In the genomic region with DNA sequence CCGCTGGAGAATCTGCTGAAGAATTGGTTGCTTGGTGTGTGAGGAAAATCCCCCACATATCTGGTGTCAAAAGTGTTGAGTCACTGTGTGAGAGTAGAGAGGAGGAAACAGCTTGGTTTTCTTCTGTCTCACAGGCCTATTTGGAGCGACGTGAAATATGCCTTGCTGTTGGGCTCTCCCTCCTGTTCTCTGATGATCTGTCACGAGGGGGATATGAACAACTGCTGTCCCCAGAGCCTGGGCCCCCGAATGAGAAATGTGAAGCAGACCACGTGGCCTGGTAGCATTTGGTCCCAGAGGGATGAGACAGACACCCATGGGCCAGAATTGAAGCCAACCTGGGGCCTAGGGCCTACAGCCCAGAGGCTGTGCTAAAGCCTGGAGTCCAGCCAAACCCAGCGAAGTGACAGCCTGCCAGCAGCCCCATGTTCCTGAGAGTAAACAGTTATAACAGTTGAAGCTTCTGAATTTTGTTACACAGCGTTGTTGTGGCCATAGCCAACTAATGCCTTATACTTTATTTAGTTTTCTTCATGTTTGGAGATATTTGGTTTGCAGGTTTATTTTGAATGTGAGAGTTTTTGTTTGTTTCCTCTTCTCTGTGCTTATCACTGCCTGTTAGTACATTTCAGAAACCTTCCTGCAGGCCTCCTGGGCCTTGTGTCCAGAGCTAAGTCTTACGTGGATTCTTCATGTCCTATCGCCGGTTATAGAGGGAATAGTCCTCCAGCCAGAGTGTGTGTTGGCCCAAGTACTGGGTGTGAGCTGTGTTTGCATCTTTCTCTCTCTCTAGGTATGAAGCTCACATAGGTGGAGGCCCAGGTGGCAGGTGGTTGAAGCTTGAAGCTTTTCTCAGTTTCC, we compare ENCODE assay signal across 1 cellular context.
A peak's percentile ranks its signal among the peaks of the same experiment; 100 is the strongest.
TF ChIP-seq lines count a peak whose summit lies in the region.

No MANE protein-coding gene starts in this region.

TF ChIP-seq in GM12878, 131 proteins besides CTCF, POLR2A, EP300 and RAD21 (continued from another document):
- TF ChIP-seq, protein P1, sequence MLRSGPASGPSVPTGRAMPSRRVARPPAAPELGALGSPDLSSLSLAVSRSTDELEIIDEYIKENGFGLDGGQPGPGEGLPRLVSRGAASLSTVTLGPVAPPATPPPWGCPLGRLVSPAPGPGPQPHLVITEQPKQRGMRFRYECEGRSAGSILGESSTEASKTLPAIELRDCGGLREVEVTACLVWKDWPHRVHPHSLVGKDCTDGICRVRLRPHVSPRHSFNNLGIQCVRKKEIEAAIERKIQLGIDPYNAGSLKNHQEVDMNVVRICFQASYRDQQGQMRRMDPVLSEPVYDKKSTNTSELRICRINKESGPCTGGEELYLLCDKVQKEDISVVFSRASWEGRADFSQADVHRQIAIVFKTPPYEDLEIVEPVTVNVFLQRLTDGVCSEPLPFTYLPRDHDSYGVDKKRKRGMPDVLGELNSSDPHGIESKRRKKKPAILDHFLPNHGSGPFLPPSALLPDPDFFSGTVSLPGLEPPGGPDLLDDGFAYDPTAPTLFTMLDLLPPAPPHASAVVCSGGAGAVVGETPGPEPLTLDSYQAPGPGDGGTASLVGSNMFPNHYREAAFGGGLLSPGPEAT (IDR thresholded peaks at IDR 0.05; ENCODE audit: low read depth): peak; percentile 58
- TF ChIP-seq, protein P2, sequence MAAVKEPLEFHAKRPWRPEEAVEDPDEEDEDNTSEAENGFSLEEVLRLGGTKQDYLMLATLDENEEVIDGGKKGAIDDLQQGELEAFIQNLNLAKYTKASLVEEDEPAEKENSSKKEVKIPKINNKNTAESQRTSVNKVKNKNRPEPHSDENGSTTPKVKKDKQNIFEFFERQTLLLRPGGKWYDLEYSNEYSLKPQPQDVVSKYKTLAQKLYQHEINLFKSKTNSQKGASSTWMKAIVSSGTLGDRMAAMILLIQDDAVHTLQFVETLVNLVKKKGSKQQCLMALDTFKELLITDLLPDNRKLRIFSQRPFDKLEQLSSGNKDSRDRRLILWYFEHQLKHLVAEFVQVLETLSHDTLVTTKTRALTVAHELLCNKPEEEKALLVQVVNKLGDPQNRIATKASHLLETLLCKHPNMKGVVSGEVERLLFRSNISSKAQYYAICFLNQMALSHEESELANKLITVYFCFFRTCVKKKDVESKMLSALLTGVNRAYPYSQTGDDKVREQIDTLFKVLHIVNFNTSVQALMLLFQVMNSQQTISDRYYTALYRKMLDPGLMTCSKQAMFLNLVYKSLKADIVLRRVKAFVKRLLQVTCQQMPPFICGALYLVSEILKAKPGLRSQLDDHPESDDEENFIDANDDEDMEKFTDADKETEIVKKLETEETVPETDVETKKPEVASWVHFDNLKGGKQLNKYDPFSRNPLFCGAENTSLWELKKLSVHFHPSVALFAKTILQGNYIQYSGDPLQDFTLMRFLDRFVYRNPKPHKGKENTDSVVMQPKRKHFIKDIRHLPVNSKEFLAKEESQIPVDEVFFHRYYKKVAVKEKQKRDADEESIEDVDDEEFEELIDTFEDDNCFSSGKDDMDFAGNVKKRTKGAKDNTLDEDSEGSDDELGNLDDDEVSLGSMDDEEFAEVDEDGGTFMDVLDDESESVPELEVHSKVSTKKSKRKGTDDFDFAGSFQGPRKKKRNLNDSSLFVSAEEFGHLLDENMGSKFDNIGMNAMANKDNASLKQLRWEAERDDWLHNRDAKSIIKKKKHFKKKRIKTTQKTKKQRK (IDR thresholded peaks at IDR 0.05; ENCODE audit: low read depth, low read length): no peak
- no peak for TF ChIP-seq ATF7 (IDR thresholded peaks at IDR 0.05; ENCODE audit: low read depth)
- TF ChIP-seq, protein P3, sequence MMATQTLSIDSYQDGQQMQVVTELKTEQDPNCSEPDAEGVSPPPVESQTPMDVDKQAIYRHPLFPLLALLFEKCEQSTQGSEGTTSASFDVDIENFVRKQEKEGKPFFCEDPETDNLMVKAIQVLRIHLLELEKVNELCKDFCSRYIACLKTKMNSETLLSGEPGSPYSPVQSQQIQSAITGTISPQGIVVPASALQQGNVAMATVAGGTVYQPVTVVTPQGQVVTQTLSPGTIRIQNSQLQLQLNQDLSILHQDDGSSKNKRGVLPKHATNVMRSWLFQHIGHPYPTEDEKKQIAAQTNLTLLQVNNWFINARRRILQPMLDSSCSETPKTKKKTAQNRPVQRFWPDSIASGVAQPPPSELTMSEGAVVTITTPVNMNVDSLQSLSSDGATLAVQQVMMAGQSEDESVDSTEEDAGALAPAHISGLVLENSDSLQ (IDR thresholded peaks at IDR 0.05): peak; percentile 53
- no peak for TF ChIP-seq CEBPB (IDR thresholded peaks at IDR 0.05; ENCODE audit: borderline replicate concordance in 1 of 2, low read depth in 2 of 2, low read length in 2 of 2)
- no peak for TF ChIP-seq JUNB (IDR thresholded peaks at IDR 0.05)
- TF ChIP-seq GABPA (IDR thresholded peaks at IDR 0.05; ENCODE audit: low read depth): no peak
- TF ChIP-seq BRCA1 (IDR thresholded peaks at IDR 0.05; ENCODE audit: low read depth, low read length): no peak
- no peak for TF ChIP-seq WRNIP1 (IDR thresholded peaks at IDR 0.05; ENCODE audit: borderline replicate concordance, low read depth, low read length)
- TF ChIP-seq BACH1 (IDR thresholded peaks at IDR 0.05; ENCODE audit: borderline replicate concordance): peak; percentile 96; the same call in 1 of the 2 replicates
- TF ChIP-seq, protein P4, sequence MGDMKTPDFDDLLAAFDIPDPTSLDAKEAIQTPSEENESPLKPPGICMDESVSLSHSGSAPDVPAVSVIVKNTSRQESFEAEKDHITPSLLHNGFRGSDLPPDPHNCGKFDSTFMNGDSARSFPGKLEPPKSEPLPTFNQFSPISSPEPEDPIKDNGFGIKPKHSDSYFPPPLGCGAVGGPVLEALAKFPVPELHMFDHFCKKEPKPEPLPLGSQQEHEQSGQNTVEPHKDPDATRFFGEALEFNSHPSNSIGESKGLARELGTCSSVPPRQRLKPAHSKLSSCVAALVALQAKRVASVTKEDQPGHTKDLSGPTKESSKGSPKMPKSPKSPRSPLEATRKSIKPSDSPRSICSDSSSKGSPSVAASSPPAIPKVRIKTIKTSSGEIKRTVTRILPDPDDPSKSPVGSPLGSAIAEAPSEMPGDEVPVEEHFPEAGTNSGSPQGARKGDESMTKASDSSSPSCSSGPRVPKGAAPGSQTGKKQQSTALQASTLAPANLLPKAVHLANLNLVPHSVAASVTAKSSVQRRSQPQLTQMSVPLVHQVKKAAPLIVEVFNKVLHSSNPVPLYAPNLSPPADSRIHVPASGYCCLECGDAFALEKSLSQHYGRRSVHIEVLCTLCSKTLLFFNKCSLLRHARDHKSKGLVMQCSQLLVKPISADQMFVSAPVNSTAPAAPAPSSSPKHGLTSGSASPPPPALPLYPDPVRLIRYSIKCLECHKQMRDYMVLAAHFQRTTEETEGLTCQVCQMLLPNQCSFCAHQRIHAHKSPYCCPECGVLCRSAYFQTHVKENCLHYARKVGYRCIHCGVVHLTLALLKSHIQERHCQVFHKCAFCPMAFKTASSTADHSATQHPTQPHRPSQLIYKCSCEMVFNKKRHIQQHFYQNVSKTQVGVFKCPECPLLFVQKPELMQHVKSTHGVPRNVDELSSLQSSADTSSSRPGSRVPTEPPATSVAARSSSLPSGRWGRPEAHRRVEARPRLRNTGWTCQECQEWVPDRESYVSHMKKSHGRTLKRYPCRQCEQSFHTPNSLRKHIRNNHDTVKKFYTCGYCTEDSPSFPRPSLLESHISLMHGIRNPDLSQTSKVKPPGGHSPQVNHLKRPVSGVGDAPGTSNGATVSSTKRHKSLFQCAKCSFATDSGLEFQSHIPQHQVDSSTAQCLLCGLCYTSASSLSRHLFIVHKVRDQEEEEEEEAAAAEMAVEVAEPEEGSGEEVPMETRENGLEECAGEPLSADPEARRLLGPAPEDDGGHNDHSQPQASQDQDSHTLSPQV (IDR thresholded peaks at IDR 0.05): 0 out of 2 replicates have a peak, but pooled peaks have one; percentile 11
- no peak for TF ChIP-seq POLR2AphosphoS2 (IDR thresholded peaks at IDR 0.05; ENCODE audit: low read depth, low read length)
- no peak for TF ChIP-seq SMARCA5 (IDR thresholded peaks at IDR 0.05)
- TF ChIP-seq SMC3 (IDR thresholded peaks at IDR 0.05; ENCODE audit: borderline replicate concordance, low read length): no peak
- no peak for TF ChIP-seq SREBF2 (IDR thresholded peaks at IDR 0.05; ENCODE audit: low read length)
- TF ChIP-seq SP1 (IDR thresholded peaks at IDR 0.05; ENCODE audit: low read depth, low read length): no peak
- TF ChIP-seq SREBF1 (IDR thresholded peaks at IDR 0.05; ENCODE audit: low read length): no peak
- no peak for TF ChIP-seq SIN3A (IDR thresholded peaks at IDR 0.05; ENCODE audit: low read depth, low read length)
- no peak for TF ChIP-seq PAX8 (IDR thresholded peaks at IDR 0.05)
- TF ChIP-seq, protein P5, sequence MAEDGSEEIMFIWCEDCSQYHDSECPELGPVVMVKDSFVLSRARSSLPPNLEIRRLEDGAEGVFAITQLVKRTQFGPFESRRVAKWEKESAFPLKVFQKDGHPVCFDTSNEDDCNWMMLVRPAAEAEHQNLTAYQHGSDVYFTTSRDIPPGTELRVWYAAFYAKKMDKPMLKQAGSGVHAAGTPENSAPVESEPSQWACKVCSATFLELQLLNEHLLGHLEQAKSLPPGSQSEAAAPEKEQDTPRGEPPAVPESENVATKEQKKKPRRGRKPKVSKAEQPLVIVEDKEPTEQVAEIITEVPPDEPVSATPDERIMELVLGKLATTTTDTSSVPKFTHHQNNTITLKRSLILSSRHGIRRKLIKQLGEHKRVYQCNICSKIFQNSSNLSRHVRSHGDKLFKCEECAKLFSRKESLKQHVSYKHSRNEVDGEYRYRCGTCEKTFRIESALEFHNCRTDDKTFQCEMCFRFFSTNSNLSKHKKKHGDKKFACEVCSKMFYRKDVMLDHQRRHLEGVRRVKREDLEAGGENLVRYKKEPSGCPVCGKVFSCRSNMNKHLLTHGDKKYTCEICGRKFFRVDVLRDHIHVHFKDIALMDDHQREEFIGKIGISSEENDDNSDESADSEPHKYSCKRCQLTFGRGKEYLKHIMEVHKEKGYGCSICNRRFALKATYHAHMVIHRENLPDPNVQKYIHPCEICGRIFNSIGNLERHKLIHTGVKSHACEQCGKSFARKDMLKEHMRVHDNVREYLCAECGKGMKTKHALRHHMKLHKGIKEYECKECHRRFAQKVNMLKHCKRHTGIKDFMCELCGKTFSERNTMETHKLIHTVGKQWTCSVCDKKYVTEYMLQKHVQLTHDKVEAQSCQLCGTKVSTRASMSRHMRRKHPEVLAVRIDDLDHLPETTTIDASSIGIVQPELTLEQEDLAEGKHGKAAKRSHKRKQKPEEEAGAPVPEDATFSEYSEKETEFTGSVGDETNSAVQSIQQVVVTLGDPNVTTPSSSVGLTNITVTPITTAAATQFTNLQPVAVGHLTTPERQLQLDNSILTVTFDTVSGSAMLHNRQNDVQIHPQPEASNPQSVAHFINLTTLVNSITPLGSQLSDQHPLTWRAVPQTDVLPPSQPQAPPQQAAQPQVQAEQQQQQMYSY (CRISPR knock-in tag; IDR thresholded peaks at IDR 0.05): no peak
- TF ChIP-seq NR2C1 (IDR thresholded peaks at IDR 0.05): no peak
- TF ChIP-seq NR2F1 (conservative IDR thresholded peaks at IDR 0.05): no peak
- TF ChIP-seq FOXK2 (IDR thresholded peaks at IDR 0.05): no peak
- no peak for TF ChIP-seq CREM (IDR thresholded peaks at IDR 0.05; ENCODE audit: low read depth)
- no peak for TF ChIP-seq ZZZ3 (IDR thresholded peaks at IDR 0.05; ENCODE audit: control insufficient read depth, insufficient read length, low read depth)
- TF ChIP-seq NRF1 (conservative IDR thresholded peaks at IDR 0.05; ENCODE audit: low read depth, low read length): no peak
- TF ChIP-seq RB1 (IDR thresholded peaks at IDR 0.05; ENCODE audit: borderline replicate concordance): no peak
- no peak for TF ChIP-seq ZNF24 (IDR thresholded peaks at IDR 0.05)
- TF ChIP-seq STAT1 (conservative IDR thresholded peaks at IDR 0.05): no peak
- TF ChIP-seq BMI1 (IDR thresholded peaks at IDR 0.05; ENCODE audit: borderline replicate concordance): no peak
TF ChIP-seq in GM12878: peak in this region for 13.
